33 cellular contexts compared by ENCODE assay signal in genomic region chr10:116472874-116473273, GRCh38. TPM values are rescaled to one million over a fixed set of nuclear protein-coding genes. Genes with fewer than 3 reads are reported as not detected.
A peak's percentile ranks its signal among the peaks of the same experiment; 100 is the strongest.
DNase-seq lines count a peak whose midpoint lies in the region; ATAC-seq and TF ChIP-seq lines count a peak whose summit lies in the region.
"Had no signal": no experiment of that assay in that cellular context is flagged by ENCODE, and none has a peak within 500 bp of the region (broad histone marks: within the 10 kb centered on the region; RNA-seq: fewer than 3 reads in every experiment).

No MANE protein-coding gene starts in this region.

- peak; percentile 76 for DNase-seq in Jurkat, Clone E6-1 (ENCODE audit: low read depth, low spot score)
- no peak for DNase-seq in WTC11 (ENCODE audit: low spot score)
- DNase-seq in hepatocyte (ENCODE audit: low spot score), result peak; percentile 30
- peak; percentile 20 for DNase-seq in occipital lobe (lab: John Stamatoyannopoulos, UW)
- DNase-seq in HAP-1 (ENCODE audit: low spot score in 2 of 2), result no peak
- no peak for DNase-seq in substantia nigra (lab: John Stamatoyannopoulos, UW)
- DNase-seq: activated CD4-positive, alpha-beta memory T cell treated with anti-CD3 and anti-CD28 coated beads for 36 hours; activated CD8-positive, alpha-beta memory T cell treated with anti-CD3 and anti-CD28 coated beads, Interleukin-2, amount 50 U/mL, for 4 hours; activated naive CD4-positive, alpha-beta T cell treated with anti-CD3 and anti-CD28 coated beads, Interleukin-2, amount 10 ng/mL, durations not matched to agents 7 days and 5 days; DMS79; effector memory CD4-positive, alpha-beta T cell; GDM1; NCI-H1092 treated with DMSO at 0.1 percent for 48 hours; NCI-H187 treated with DMSO at 0.1 percent for 48 hours; NCI-H2227 treated with DMSO at 0.1 percent for 48 hours; NCI-H69; pancreas; retina; SJCRH30; small intestine; stimulated activated CD4-positive, alpha-beta T cell treated with anti-CD3 and anti-CD28 coated beads, Interleukin-1b, Interleukin-23, amount 100 ng/mL, for 48 hours; stimulated activated CD8-positive, alpha-beta memory T cell treated with anti-CD3 and anti-CD28 coated beads, Interleukin-4, amount 100 ng/mL, for 48 hours; stimulated activated naive CD8-positive, alpha-beta T cell treated with anti-CD3 and anti-CD28 coated beads, Interleukin-15, amount 100 ng/mL, for 72 hours; T-helper 1 cell; transverse colon had no signal

- no peak overlapping the region for H3K4me2 ChIP-seq in hepatocyte
- H3K4me2 ChIP-seq: BLaER1, KMS-11 had no signal

- ATAC-seq in WTC11 (peak; percentile 33), HG03342 (IDR thresholded peaks at IDR 0.05; ENCODE audit: unreplicated experiment) (no peak)
- ATAC-seq: activated CD4-positive, CD25-positive, alpha-beta regulatory T cell treated with anti-CD3 and anti-CD28 coated beads, Interleukin-2, amount 50 U/mL, for 24 hours; foreskin keratinocyte; pancreas; stimulated activated naive CD8-positive, alpha-beta T cell treated with anti-CD3 and anti-CD28 coated beads, Interleukin-15, amount 100 ng/mL, for 72 hours had no signal

- H3K27ac Mint-ChIP-seq in WTC11, result no peak overlapping the region
- H3K27ac Mint-ChIP-seq: activated CD4-positive, alpha-beta memory T cell treated with anti-CD3 and anti-CD28 coated beads for 36 hours; activated naive CD4-positive, alpha-beta T cell treated with anti-CD3 and anti-CD28 coated beads, Interleukin-2, amount 10 ng/mL, durations not matched to agents 7 days and 5 days; activated T-helper 1 cell treated with anti-CD3 and anti-CD28 coated beads, Interleukin-12 subunit alpha, Interleukin-12 subunit beta, Interleukin-2, Interleukin-4 antibody, amounts not matched to agents 30 ng/mL and 10 ng/mL and 1 ng/mL, durations not matched to agents 14 hours and 24 hours and 36 hours; memory B cell; stimulated activated naive CD8-positive, alpha-beta T cell treated with anti-CD3 and anti-CD28 coated beads, Interleukin-15, amount 100 ng/mL, for 72 hours had no signal

- H2AFZ ChIP-seq in hepatocyte, result no peak overlapping the region

- TF ChIP-seq CTCF in WTC11 (IDR thresholded peaks at IDR 0.05), result no peak
- TF ChIP-seq CTCF in hepatocyte (IDR thresholded peaks at IDR 0.05; ENCODE audit: poor library complexity), result no peak

- CTCF ChIA-PET in WTC11 (lab: Charles Lee), result interaction anchor here (1.0 to 1.4 kb wide), 3 partner anchors 74 to 183 kb away, joined by 3 to 6 read pairs (median 3); no protein-coding TSS in a partner anchor

- no peaks in the 10 kb centered on the region for H3K9me2 ChIP-seq in hepatocyte (replicated peaks; ENCODE audit: insufficient read depth)

- H3K27me3 ChIP-seq in hepatocyte (no peaks in the 10 kb centered on the region), HAP-1 (ENCODE audit: low read depth) (peaks cover 2% of the 10 kb centered on the region; the same call in 1 of the 2 replicates)
- H3K27me3 ChIP-seq: BLaER1, foreskin keratinocyte, pancreas, SJCRH30, transverse colon had no signal

- no peaks in the 10 kb centered on the region; the same call in 1 of the 2 replicates for H3K36me3 Mint-ChIP-seq in WTC11
- H3K36me3 Mint-ChIP-seq: activated CD4-positive, alpha-beta memory T cell treated with anti-CD3 and anti-CD28 coated beads for 36 hours; activated naive CD4-positive, alpha-beta T cell treated with anti-CD3 and anti-CD28 coated beads, Interleukin-2, amount 10 ng/mL, durations not matched to agents 7 days and 5 days; memory B cell had no signal

- no peaks in the 10 kb centered on the region for H4K20me1 ChIP-seq in hepatocyte (ENCODE audit: insufficient read depth, poor library complexity, severe bottlenecking)
- H4K20me1 ChIP-seq: BLaER1 had no signal

- 34% methylated on average over 4 of the region's 4 CpGs for WGBS in hepatocyte (ENCODE audit: low lambda C conversion rate, missing lambda C conversion rate)

- H3K4me1 ChIP-seq in hepatocyte (ENCODE audit: insufficient read depth) (no peaks in the 10 kb centered on the region), HAP-1 (no peaks in the 10 kb centered on the region)
- H3K4me1 ChIP-seq: SJCRH30, transverse colon had no signal

- H3K36me3 ChIP-seq in hepatocyte (replicated peaks; ENCODE audit: insufficient read depth, low read depth) (no peaks in the 10 kb centered on the region), HAP-1 (replicated peaks) (no peaks in the 10 kb centered on the region)
- H3K36me3 ChIP-seq: BLaER1, pancreas, SJCRH30, transverse colon had no signal

- peak overlapping the region; percentile 21 for H3K4me3 ChIP-seq in Jurkat, Clone E6-1 (ENCODE audit: low read length)
- no peak overlapping the region for H3K4me3 ChIP-seq in hepatocyte
- no peak overlapping the region for H3K4me3 ChIP-seq in HAP-1
- H3K4me3 ChIP-seq: BLaER1, coronary artery, pancreas, SJCRH30, transverse colon had no signal

- in situ Hi-C loops in HAP-1 (cut with MboI; ENCODE audit: low sequenced_read_pairs), result loop anchor here (25.0 kb wide), 1 partner anchor 314 kb away; no protein-coding TSS in a partner anchor

- H3K79me2 ChIP-seq in hepatocyte, result no peaks in the 10 kb centered on the region

- H3K27me3 Mint-ChIP-seq in WTC11 (ENCODE audit: low read depth), result no peaks in the 10 kb centered on the region
- H3K27me3 Mint-ChIP-seq: activated naive CD4-positive, alpha-beta T cell treated with anti-CD3 and anti-CD28 coated beads, Interleukin-2, amount 10 ng/mL, durations not matched to agents 7 days and 5 days had no signal

- H3K4me3 Mint-ChIP-seq in WTC11, result no peak overlapping the region
- H3K4me3 Mint-ChIP-seq: activated CD4-positive, alpha-beta memory T cell treated with anti-CD3 and anti-CD28 coated beads for 36 hours; activated naive CD4-positive, alpha-beta T cell treated with anti-CD3 and anti-CD28 coated beads, Interleukin-2, amount 10 ng/mL, durations not matched to agents 7 days and 5 days; activated T-helper 1 cell treated with anti-CD3 and anti-CD28 coated beads, Interleukin-12 subunit alpha, Interleukin-12 subunit beta, Interleukin-2, Interleukin-4 antibody, amounts not matched to agents 30 ng/mL and 10 ng/mL and 1 ng/mL, durations not matched to agents 14 hours and 24 hours and 36 hours; memory B cell; stimulated activated naive CD8-positive, alpha-beta T cell treated with anti-CD3 and anti-CD28 coated beads, Interleukin-15, amount 100 ng/mL, for 72 hours had no signal

- H3K9me3 ChIP-seq in hepatocyte (ENCODE audit: low read depth) (no peaks in the 10 kb centered on the region), HAP-1 (no peaks in the 10 kb centered on the region)
- H3K9me3 ChIP-seq: BLaER1, pancreas, SJCRH30, transverse colon had no signal

- peaks cover 19% of the 10 kb centered on the region for H3K4me1 Mint-ChIP-seq in WTC11
- H3K4me1 Mint-ChIP-seq: activated naive CD4-positive, alpha-beta T cell treated with anti-CD3 and anti-CD28 coated beads, Interleukin-2, amount 10 ng/mL, durations not matched to agents 7 days and 5 days; memory B cell had no signal

- H3K9me3 Mint-ChIP-seq in WTC11, result peaks cover 16% of the 10 kb centered on the region
- H3K9me3 Mint-ChIP-seq: activated T-helper 1 cell treated with anti-CD3 and anti-CD28 coated beads, Interleukin-12 subunit alpha, Interleukin-12 subunit beta, Interleukin-2, Interleukin-4 antibody, amounts not matched to agents 30 ng/mL and 10 ng/mL and 1 ng/mL, durations not matched to agents 14 hours and 24 hours and 36 hours; stimulated activated naive CD8-positive, alpha-beta T cell treated with anti-CD3 and anti-CD28 coated beads, Interleukin-15, amount 100 ng/mL, for 72 hours had no signal

- H3K27ac ChIP-seq in hepatocyte, result no peak overlapping the region
- H3K27ac ChIP-seq in substantia nigra (ENCODE audit: low read depth, low read length, poor library complexity, severe bottlenecking), result no peak overlapping the region
- H3K27ac ChIP-seq: BLaER1, coronary artery, foreskin keratinocyte, KMS-11, pancreas, SJCRH30, transverse colon had no signal

- POLR2A ChIA-PET in WTC11 (lab: Charles Lee), result no interaction called here

TF ChIP-seq in WTC11, 78 proteins besides CTCF, POLR2A, EP300 and RAD21 (continues in another document):
- no peak for TF ChIP-seq EMX1 (CRISPR knock-in tag; IDR thresholded peaks at IDR 0.05)
- TF ChIP-seq, protein P1, sequence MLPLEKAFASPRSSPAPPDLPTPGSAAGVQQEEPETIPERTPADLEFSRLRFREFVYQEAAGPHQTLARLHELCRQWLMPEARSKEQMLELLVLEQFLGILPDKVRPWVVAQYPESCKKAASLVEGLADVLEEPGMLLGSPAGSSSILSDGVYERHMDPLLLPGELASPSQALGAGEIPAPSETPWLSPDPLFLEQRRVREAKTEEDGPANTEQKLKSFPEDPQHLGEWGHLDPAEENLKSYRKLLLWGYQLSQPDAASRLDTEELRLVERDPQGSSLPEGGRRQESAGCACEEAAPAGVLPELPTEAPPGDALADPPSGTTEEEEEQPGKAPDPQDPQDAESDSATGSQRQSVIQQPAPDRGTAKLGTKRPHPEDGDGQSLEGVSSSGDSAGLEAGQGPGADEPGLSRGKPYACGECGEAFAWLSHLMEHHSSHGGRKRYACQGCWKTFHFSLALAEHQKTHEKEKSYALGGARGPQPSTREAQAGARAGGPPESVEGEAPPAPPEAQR (CRISPR knock-in tag; IDR thresholded peaks at IDR 0.05), result no peak
- TF ChIP-seq E2F1 (CRISPR knock-in tag; IDR thresholded peaks at IDR 0.05), result no peak

RNA-seq across cellular contexts. Expression of gene PNLIPRP3, which starts 45.2 kb away (rescaled TPM):
- polyA plus RNA-seq in Jurkat, Clone E6-1 (2012; ENCODE audit: insufficient read depth, insufficient read length), result not detected
- total RNA-seq in WTC11 (2021), result not detected in 3 replicates
- total RNA-seq in hepatocyte, result 0.93 and 1.0 TPM in 2 replicates
- 0.46 TPM in 1 of 2 replicates, not detected in the other for polyA plus RNA-seq in hepatocyte
- total RNA-seq in occipital lobe, result not detected
- total RNA-seq: activated CD4-positive, alpha-beta memory T cell treated with anti-CD3 and anti-CD28 coated beads for 36 hours; activated T-helper 1 cell treated with anti-CD3 and anti-CD28 coated beads, Interleukin-12 subunit alpha, Interleukin-12 subunit beta, Interleukin-2, Interleukin-4 antibody, amounts not matched to agents 30 ng/mL and 10 ng/mL and 1 ng/mL, durations not matched to agents 14 hours and 24 hours and 36 hours; SJCRH30 had no signal
- polyA plus RNA-seq: pancreas had no signal

Comparison
In these comparisons a context has a peak if more than half of its experiments do, and no peak if none do; other contexts are left out.
1. DNase-seq: peak in Jurkat, Clone E6-1 (single experiment), hepatocyte (single experiment) and occipital lobe (single experiment); none in WTC11 (single experiment), HAP-1 (0 of 2) and substantia nigra (0 of 49).